In the genomic region with DNA sequence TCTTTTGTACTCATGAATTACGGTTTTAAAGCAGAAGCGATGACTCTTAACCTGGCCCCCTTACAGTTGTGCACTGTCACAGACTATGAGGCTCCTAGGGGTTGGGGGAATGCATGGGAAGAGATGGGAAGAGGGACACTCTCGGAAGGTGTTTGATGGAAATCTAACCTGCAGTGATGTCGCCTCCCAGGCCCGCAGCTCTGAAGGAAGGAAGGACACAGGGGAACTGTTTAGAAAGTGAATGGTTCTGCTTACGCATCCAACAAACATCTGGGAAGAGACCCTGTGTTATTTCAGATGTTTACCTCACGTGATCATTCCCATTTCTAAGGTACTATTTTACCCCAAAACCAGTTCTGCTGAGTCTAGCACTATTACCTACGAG, we compare ENCODE assay signal across 1 cellular context.
TF ChIP-seq lines count a peak whose summit lies in the region.

No MANE protein-coding gene starts in this region.

TF ChIP-seq in endothelial cell of umbilical vein, 7 proteins besides CTCF, POLR2A, EP300 and RAD21:
- no peak for TF ChIP-seq POLR2AphosphoS5 (IDR thresholded peaks at IDR 0.05; ENCODE audit: insufficient read depth, low read depth, low read length)
- no peak for TF ChIP-seq MYC (IDR thresholded peaks at IDR 0.05; ENCODE audit: low read depth, low read length)
- TF ChIP-seq GATA2 (IDR thresholded peaks at IDR 0.05; ENCODE audit: insufficient read depth, insufficient read length, low read depth, low read length) = no peak
- TF ChIP-seq, protein P1, sequence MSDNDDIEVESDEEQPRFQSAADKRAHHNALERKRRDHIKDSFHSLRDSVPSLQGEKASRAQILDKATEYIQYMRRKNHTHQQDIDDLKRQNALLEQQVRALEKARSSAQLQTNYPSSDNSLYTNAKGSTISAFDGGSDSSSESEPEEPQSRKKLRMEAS (IDR thresholded peaks at IDR 0.05; ENCODE audit: insufficient read depth, insufficient read length) = no peak
- TF ChIP-seq EZH2 (IDR thresholded peaks at IDR 0.05; ENCODE audit: borderline replicate concordance, low read depth, low read length, severe bottlenecking) = no peak
- no peak for TF ChIP-seq JUN (IDR thresholded peaks at IDR 0.05; ENCODE audit: borderline replicate concordance, insufficient read depth, insufficient read length, low read depth)
- TF ChIP-seq FOS (IDR thresholded peaks at IDR 0.05; ENCODE audit: borderline replicate concordance, insufficient read depth, low read length) = no peak
